Comparison of ENCODE assay signal across 1 cellular context in the genomic region with DNA sequence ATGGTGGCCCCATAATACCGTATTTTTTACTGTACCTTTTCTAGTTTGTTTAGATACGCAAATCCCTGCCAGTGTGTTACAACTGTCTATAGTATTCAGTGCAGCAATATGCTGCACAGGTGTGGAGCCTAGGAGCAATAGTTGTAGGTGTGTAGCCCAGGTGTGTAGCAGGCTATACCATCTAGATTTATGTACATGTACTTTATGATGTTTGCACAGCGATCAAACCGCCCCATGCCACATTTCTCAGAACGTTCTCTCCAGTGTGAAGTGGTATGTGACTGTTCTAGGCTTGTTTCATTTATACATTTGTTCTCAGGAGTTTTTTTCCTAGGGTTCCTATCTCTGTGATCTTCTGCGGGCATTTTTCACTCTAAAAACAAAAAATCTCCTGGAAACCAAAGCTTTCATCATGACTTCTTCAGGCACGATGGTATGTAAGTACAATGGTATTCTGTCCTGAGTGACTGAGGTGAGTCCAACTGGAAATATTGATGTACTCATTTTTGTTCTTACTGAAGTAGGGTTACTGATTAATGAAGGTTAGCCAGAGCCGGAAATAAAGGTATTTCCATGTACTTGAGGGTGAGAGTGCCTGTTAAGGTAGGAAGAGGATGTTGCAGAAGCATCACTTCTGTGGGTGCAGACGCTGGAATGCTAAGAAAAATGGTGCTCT.
TF ChIP-seq lines count a peak whose summit lies in the region.

No MANE protein-coding gene starts in this region.

TF ChIP-seq in HepG2, 621 proteins besides CTCF, POLR2A, EP300 and RAD21 (continued from another document and continues in another):
- TF ChIP-seq HNF1A (IDR thresholded peaks at IDR 0.05; ENCODE audit: low read depth) (peak; percentile 48; the same call in 1 of the 2 replicates), HNF1A (CRISPR knock-in tag; IDR thresholded peaks at IDR 0.05; ENCODE audit: borderline replicate concordance) (no peak; the same call in 1 of the 2 replicates), ZNF816 (CRISPR knock-in tag; IDR thresholded peaks at IDR 0.05; ENCODE audit: borderline replicate concordance) (no peak), GATAD2A (CRISPR knock-in tag; IDR thresholded peaks at IDR 0.05) (peak; percentile 17; the same call in 1 of the 2 replicates), BCL6 (CRISPR knock-in tag; IDR thresholded peaks at IDR 0.05) (no peak), ZNF619 (CRISPR knock-in tag; IDR thresholded peaks at IDR 0.05) (no peak), SRF (IDR thresholded peaks at IDR 0.05; ENCODE audit: low read depth, low read length) (no peak), KLF12 (CRISPR knock-in tag; IDR thresholded peaks at IDR 0.05; ENCODE audit: borderline replicate concordance) (no peak), ZEB1 (IDR thresholded peaks at IDR 0.05; ENCODE audit: insufficient replicate concordance, low read depth) (no peak), BRCA1 (CRISPR knock-in tag; IDR thresholded peaks at IDR 0.05) (no peak), CREB1 (IDR thresholded peaks at IDR 0.05) (no peak), CREB1 (CRISPR knock-in tag; IDR thresholded peaks at IDR 0.05) (0 out of 2 replicates have a peak, but pooled peaks have one; percentile 22), TEAD2 (CRISPR knock-in tag; IDR thresholded peaks at IDR 0.05) (no peak), ZBTB4 (CRISPR knock-in tag; IDR thresholded peaks at IDR 0.05; ENCODE audit: borderline replicate concordance) (no peak), REXO4 (CRISPR knock-in tag; IDR thresholded peaks at IDR 0.05; ENCODE audit: borderline replicate concordance) (no peak), ZNF317 (CRISPR knock-in tag; IDR thresholded peaks at IDR 0.05) (no peak), THAP11 (CRISPR knock-in tag; IDR thresholded peaks at IDR 0.05) (no peak), NFIB (CRISPR knock-in tag; IDR thresholded peaks at IDR 0.05; ENCODE audit: borderline replicate concordance) (no peak), SOX5 (CRISPR knock-in tag; IDR thresholded peaks at IDR 0.05; ENCODE audit: borderline replicate concordance) (peak; percentile 49; the same call in 1 of the 2 replicates), SOX13 (IDR thresholded peaks at IDR 0.05) (no peak), SOX13 (CRISPR knock-in tag; conservative IDR thresholded peaks at IDR 0.05 in 1 of 2, IDR thresholded peaks at IDR 0.05 in 1 of 2) (peak in 1 of 2 experiments; percentile 48; a peak in 1 of 4 replicates), RXRA (CRISPR knock-in tag; IDR thresholded peaks at IDR 0.05) (no peak), RCOR2 (CRISPR knock-in tag; IDR thresholded peaks at IDR 0.05) (no peak), MAFF (IDR thresholded peaks at IDR 0.05; ENCODE audit: low read depth, low read length) (no peak), NCOA1 (CRISPR knock-in tag; IDR thresholded peaks at IDR 0.05) (no peak), PRDM10 (CRISPR knock-in tag; IDR thresholded peaks at IDR 0.05; ENCODE audit: low read depth) (no peak), ZMYM3 (CRISPR knock-in tag; IDR thresholded peaks at IDR 0.05) (no peak), TEAD3 (CRISPR knock-in tag; optimal IDR thresholded peaks at IDR 0.05; ENCODE audit: borderline replicate concordance) (peak; percentile 27)
- TF ChIP-seq, protein P1, sequence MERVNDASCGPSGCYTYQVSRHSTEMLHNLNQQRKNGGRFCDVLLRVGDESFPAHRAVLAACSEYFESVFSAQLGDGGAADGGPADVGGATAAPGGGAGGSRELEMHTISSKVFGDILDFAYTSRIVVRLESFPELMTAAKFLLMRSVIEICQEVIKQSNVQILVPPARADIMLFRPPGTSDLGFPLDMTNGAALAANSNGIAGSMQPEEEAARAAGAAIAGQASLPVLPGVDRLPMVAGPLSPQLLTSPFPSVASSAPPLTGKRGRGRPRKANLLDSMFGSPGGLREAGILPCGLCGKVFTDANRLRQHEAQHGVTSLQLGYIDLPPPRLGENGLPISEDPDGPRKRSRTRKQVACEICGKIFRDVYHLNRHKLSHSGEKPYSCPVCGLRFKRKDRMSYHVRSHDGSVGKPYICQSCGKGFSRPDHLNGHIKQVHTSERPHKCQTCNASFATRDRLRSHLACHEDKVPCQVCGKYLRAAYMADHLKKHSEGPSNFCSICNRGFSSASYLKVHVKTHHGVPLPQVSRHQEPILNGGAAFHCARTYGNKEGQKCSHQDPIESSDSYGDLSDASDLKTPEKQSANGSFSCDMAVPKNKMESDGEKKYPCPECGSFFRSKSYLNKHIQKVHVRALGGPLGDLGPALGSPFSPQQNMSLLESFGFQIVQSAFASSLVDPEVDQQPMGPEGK (CRISPR knock-in tag; IDR thresholded peaks at IDR 0.05): no peak
- TF ChIP-seq, protein P2, sequence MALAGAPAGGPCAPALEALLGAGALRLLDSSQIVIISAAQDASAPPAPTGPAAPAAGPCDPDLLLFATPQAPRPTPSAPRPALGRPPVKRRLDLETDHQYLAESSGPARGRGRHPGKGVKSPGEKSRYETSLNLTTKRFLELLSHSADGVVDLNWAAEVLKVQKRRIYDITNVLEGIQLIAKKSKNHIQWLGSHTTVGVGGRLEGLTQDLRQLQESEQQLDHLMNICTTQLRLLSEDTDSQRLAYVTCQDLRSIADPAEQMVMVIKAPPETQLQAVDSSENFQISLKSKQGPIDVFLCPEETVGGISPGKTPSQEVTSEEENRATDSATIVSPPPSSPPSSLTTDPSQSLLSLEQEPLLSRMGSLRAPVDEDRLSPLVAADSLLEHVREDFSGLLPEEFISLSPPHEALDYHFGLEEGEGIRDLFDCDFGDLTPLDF (CRISPR knock-in tag; IDR thresholded peaks at IDR 0.05): no peak
- TF ChIP-seq, protein P3, sequence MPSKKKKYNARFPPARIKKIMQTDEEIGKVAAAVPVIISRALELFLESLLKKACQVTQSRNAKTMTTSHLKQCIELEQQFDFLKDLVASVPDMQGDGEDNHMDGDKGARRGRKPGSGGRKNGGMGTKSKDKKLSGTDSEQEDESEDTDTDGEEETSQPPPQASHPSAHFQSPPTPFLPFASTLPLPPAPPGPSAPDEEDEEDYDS (CRISPR knock-in tag; IDR thresholded peaks at IDR 0.05): no peak
- TF ChIP-seq, protein P4, sequence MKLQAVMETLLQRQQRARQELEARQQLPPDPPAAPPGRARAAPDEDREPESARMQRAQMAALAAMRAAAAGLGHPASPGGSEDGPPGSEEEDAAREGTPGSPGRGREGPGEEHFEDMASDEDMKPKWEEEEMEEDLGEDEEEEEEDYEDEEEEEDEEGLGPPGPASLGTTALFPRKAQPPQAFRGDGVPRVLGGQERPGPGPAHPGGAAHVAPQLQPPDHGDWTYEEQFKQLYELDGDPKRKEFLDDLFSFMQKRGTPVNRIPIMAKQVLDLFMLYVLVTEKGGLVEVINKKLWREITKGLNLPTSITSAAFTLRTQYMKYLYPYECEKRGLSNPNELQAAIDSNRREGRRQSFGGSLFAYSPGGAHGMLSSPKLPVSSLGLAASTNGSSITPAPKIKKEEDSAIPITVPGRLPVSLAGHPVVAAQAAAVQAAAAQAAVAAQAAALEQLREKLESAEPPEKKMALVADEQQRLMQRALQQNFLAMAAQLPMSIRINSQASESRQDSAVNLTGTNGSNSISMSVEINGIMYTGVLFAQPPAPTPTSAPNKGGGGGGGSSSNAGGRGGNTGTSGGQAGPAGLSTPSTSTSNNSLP (IDR thresholded peaks at IDR 0.05; ENCODE audit: low read depth, low read length): peak; percentile 52; the same call in 1 of the 2 replicates
- TF ChIP-seq, protein P5, sequence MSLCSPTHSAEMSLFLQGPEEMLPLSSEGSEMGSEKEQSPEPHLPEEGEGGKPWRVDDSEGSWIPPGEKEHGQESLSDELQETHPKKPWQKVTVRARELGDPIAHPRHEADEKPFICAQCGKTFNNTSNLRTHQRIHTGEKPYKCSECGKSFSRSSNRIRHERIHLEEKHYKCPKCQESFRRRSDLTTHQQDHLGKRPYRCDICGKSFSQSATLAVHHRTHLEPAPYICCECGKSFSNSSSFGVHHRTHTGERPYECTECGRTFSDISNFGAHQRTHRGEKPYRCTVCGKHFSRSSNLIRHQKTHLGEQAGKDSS (CRISPR knock-in tag; IDR thresholded peaks at IDR 0.05; ENCODE audit: borderline replicate concordance, low read depth): no peak
- TF ChIP-seq, protein P6, sequence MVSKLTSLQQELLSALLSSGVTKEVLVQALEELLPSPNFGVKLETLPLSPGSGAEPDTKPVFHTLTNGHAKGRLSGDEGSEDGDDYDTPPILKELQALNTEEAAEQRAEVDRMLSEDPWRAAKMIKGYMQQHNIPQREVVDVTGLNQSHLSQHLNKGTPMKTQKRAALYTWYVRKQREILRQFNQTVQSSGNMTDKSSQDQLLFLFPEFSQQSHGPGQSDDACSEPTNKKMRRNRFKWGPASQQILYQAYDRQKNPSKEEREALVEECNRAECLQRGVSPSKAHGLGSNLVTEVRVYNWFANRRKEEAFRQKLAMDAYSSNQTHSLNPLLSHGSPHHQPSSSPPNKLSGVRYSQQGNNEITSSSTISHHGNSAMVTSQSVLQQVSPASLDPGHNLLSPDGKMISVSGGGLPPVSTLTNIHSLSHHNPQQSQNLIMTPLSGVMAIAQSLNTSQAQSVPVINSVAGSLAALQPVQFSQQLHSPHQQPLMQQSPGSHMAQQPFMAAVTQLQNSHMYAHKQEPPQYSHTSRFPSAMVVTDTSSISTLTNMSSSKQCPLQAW (CRISPR knock-in tag; IDR thresholded peaks at IDR 0.05): no peak
